1 cellular context compared by ENCODE assay signal in genomic region chr3:52546111-52546901, GRCh38.
TF ChIP-seq lines count a peak whose summit lies in the region.

No MANE protein-coding gene starts in this region.

TF ChIP-seq in GM12878, 131 proteins besides CTCF, POLR2A, EP300 and RAD21:
- TF ChIP-seq RFX5 (IDR thresholded peaks at IDR 0.05; ENCODE audit: low read depth, low read length) (no peak), SPI1 (IDR thresholded peaks at IDR 0.05; ENCODE audit: borderline replicate concordance, insufficient read depth, low read depth, low read length) (no peak), FOXK2 (IDR thresholded peaks at IDR 0.05) (no peak), ZNF592 (IDR thresholded peaks at IDR 0.05) (no peak), ZZZ3 (IDR thresholded peaks at IDR 0.05; ENCODE audit: control insufficient read depth, insufficient read length, low read depth) (no peak), JUNB (IDR thresholded peaks at IDR 0.05) (no peak), YY1 (IDR thresholded peaks at IDR 0.05; ENCODE audit: low read depth, low read length) (no peak), E4F1 (IDR thresholded peaks at IDR 0.05; ENCODE audit: borderline replicate concordance, partially characterized antibody) (no peak), MEF2A (IDR thresholded peaks at IDR 0.05; ENCODE audit: insufficient read depth, low read depth, low read length) (no peak), MXI1 (IDR thresholded peaks at IDR 0.05; ENCODE audit: low read depth, low read length) (no peak)
